In genomic region chr7:35729061-35729783, GRCh38 we compare ENCODE assay signal across 10 cellular contexts. TPM values are rescaled to one million over a fixed set of nuclear protein-coding genes. Genes with fewer than 3 reads are reported as not detected.
DNase-seq lines count a peak whose midpoint lies in the region; ATAC-seq and TF ChIP-seq lines count a peak whose summit lies in the region.
"Had no signal": no experiment of that assay in that cellular context is flagged by ENCODE, and none has a peak within 500 bp of the region (broad histone marks: within the 10 kb centered on the region; RNA-seq: fewer than 3 reads in every experiment).

No MANE protein-coding gene starts in this region.

- peak overlapping the region in 3 of 4 donors; percentile 77 to 88 (median 80) for H3K27ac ChIP-seq in sigmoid colon
- H3K27ac ChIP-seq in neural progenitor cell = no peak overlapping the region
- H3K27ac ChIP-seq: HL-60 had no signal

- H2AFZ ChIP-seq in neural progenitor cell (replicated peaks) = no peak overlapping the region

- no peak for TF ChIP-seq CTCF in GM06990 (IDR thresholded peaks at IDR 0.05; ENCODE audit: insufficient read depth, low read length, poor library complexity, severe bottlenecking)
- TF ChIP-seq CTCF in sigmoid colon (IDR thresholded peaks at IDR 0.05) = no peak
- TF ChIP-seq CTCF in neural progenitor cell (IDR thresholded peaks at IDR 0.05) = no peak

- intact Hi-C loops in sigmoid colon (cut with DNase I) = loop anchor here (10.0 kb wide), 1 partner anchor 396 kb away; no protein-coding TSS in a partner anchor

- 52 to 86% methylated on average over 3 of the region's 3 CpGs for WGBS in sigmoid colon, 2 donors

- no peaks in the 10 kb centered on the region for H3K36me3 Mint-ChIP-seq in neural progenitor cell

- peaks cover 4% of the 10 kb centered on the region for H3K4me1 Mint-ChIP-seq in neural progenitor cell

- H3K36me3 ChIP-seq in GM06990 (ENCODE audit: control insufficient read depth, insufficient read depth, low read length) (no peaks in the 10 kb centered on the region), sigmoid colon (no peaks in the 10 kb centered on the region), neural progenitor cell (no peaks in the 10 kb centered on the region)

- H4K20me1 ChIP-seq in neural progenitor cell (ENCODE audit: low read depth) = no peaks in the 10 kb centered on the region

- no peaks in the 10 kb centered on the region for H3K79me2 ChIP-seq in neural progenitor cell (ENCODE audit: low read depth)

- H3K4me3 Mint-ChIP-seq in neural progenitor cell = no peak overlapping the region

- no peaks in the 10 kb centered on the region for H3F3A ChIP-seq in neural progenitor cell (ENCODE audit: low read depth)

- ATAC-seq in GM19438 (IDR thresholded peaks at IDR 0.05; ENCODE audit: low read depth, unreplicated experiment) = peak; percentile 42
- peak; percentile 48 for ATAC-seq in HG03442 (IDR thresholded peaks at IDR 0.05; ENCODE audit: unreplicated experiment)

- peaks cover 2% of the 10 kb centered on the region for H3K9me3 Mint-ChIP-seq in neural progenitor cell

- H3K4me2 ChIP-seq in neural progenitor cell = no peak overlapping the region

- peak overlapping the region; percentile 33 for H3K4me3 ChIP-seq in GM06990 (replicated peaks; ENCODE audit: low read depth, low read length)
- no peak overlapping the region for H3K4me3 ChIP-seq in sigmoid colon
- H3K4me3 ChIP-seq in neural progenitor cell = no peak overlapping the region
- H3K4me3 ChIP-seq: skin epidermis had no signal

- peaks cover 0 to 49% (median 42%) of the 10 kb centered on the region in 4 donors for H3K4me1 ChIP-seq in sigmoid colon
- H3K4me1 ChIP-seq in neural progenitor cell = peaks cover 6% of the 10 kb centered on the region

- TF ChIP-seq EP300 in sigmoid colon (IDR thresholded peaks at IDR 0.05) = no peak

- H3K9ac ChIP-seq in neural progenitor cell = no peak overlapping the region

- H3K9me3 ChIP-seq in sigmoid colon (no peaks in the 10 kb centered on the region), neural progenitor cell (ENCODE audit: low read depth) (no peaks in the 10 kb centered on the region)

- no peak for TF ChIP-seq POLR2A in sigmoid colon (IDR thresholded peaks at IDR 0.05)

- DNase-seq in GM06990 (ENCODE audit: extremely low read depth, insufficient read length) = peak; percentile 85
- peak; percentile 56 to 64 for DNase-seq in activated T-cell treated with anti-CD3 and anti-CD28 coated beads, Interleukin-2, amount 50 U/mL, for 48 hours
- no peak for DNase-seq in sigmoid colon
- DNase-seq in NCI-H1105 (lab: John Stamatoyannopoulos, UW) = no peak
- no peak for DNase-seq in neural progenitor cell (ENCODE audit: low spot score)
- no peak for DNase-seq in T1000 (lab: John Stamatoyannopoulos, UW)

- H3K27me3 ChIP-seq in GM06990 (replicated peaks; ENCODE audit: control insufficient read depth, insufficient read depth, low read length) (no peaks in the 10 kb centered on the region), sigmoid colon (no peaks in the 10 kb centered on the region), neural progenitor cell (no peaks in the 10 kb centered on the region)

- no peaks in the 10 kb centered on the region for H3K27me3 Mint-ChIP-seq in neural progenitor cell (ENCODE audit: insufficient read depth, low read depth)

- H3K27ac Mint-ChIP-seq in neural progenitor cell = no peak overlapping the region

RNA-seq across cellular contexts. Expression of gene HERPUD2, which starts 34.3 kb away (rescaled TPM):
- total RNA-seq in sigmoid colon = 10 to 100 TPM; 21.7 to 40.7 (median 31.4) TPM
- polyA plus RNA-seq in sigmoid colon = 10 to 100 TPM in 2 of 3 donors, 1 to 10 TPM in 1; 8.8 to 13.0 (median 12.0) TPM
- total RNA-seq in neural progenitor cell (ENCODE audit: low replicate concordance) = 37.8 and 43.7 TPM in 2 replicates

Comparison
In these comparisons a context has a peak if more than half of its experiments do, and no peak if none do; other contexts are left out.
1. DNase-seq: peak in GM06990 (single experiment) and activated T-cell treated with anti-CD3 and anti-CD28 coated beads, Interleukin-2, amount 50 U/mL, for 48 hours (2 of 2); none in sigmoid colon (single experiment), NCI-H1105 (single experiment), neural progenitor cell (single experiment) and T1000 (single experiment).